Comparison of ENCODE assay signal across 8 cellular contexts in genomic region chr11:103035656-103036434, GRCh38. TPM values are rescaled to one million over a fixed set of nuclear protein-coding genes. Genes with fewer than 3 reads are reported as not detected.
DNase-seq lines count a peak whose midpoint lies in the region; ATAC-seq, FAIRE-seq and TF ChIP-seq lines count a peak whose summit lies in the region.

No MANE protein-coding gene starts in this region.

- TF ChIP-seq POLR2A in GM12878 (IDR thresholded peaks at IDR 0.05; ENCODE audit: low read depth, low read length): no peak

- CTCF ChIA-PET in GM12878 (lab: Yijun Ruan, JAX): interaction anchor here (0.6 to 4.1 kb wide), 30 partner anchors 9 to 567 kb away, joined by 3 to 35 read pairs (median 4); partner anchors contain the start of genes DCUN1D5 and DYNC2H1

- no peaks in the 10 kb centered on the region for H3K79me2 ChIP-seq in ACC112 (ENCODE audit: control insufficient read depth, insufficient read depth, low read length, unreplicated experiment)
- no peaks in the 10 kb centered on the region for H3K79me2 ChIP-seq in GM12878 (ENCODE audit: control insufficient read depth, insufficient read depth, low read length)

- intact Hi-C loops in GM12878 (cut with micrococcal nuclease; ENCODE audit: unreplicated experiment): loop anchor here (1.0 kb wide), 1 partner anchor 19 kb away; no protein-coding TSS in a partner anchor

- no peak overlapping the region for H3K4me3 Mint-ChIP-seq in stimulated activated naive B cell treated with anti-CD40 and anti-IgM and Interleukin-4, amounts not matched to agents 10 μg/mL and 1 μg/mL and 100 μg/mL, for 72 hours

- H3K27ac Mint-ChIP-seq in stimulated activated naive B cell treated with anti-CD40 and anti-IgM and Interleukin-4, amounts not matched to agents 10 μg/mL and 1 μg/mL and 100 μg/mL, for 72 hours: peak overlapping the region; percentile 75

- in situ Hi-C loops in SK-MEL-5 (cut with HindIII; ENCODE audit: low pct_unique_long_range_greater_than_20kb, low sequenced_read_pairs): no loop called here
- in situ Hi-C loops in GM12878 (cut with MboI): no loop called here

- H3K4me2 ChIP-seq in GM12878 (ENCODE audit: control insufficient read depth, insufficient read depth): peak overlapping the region; percentile 2; the same call in 1 of the 2 replicates

- peak overlapping the region; percentile 50 for H3K27ac ChIP-seq in ACC112 (ENCODE audit: low read depth, low read length)
- H3K27ac ChIP-seq in GM12878 (ENCODE audit: control insufficient read depth, insufficient read depth): no peak overlapping the region

- H2AFZ ChIP-seq in ACC112 (ENCODE audit: low read length, unreplicated experiment) (peak overlapping the region; percentile 81), GM12878 (ENCODE audit: control insufficient read depth, low read depth, low read length) (peak overlapping the region; percentile 59)

- H3K9me3 Mint-ChIP-seq in stimulated activated naive B cell treated with anti-CD40 and anti-IgM and Interleukin-4, amounts not matched to agents 10 μg/mL and 1 μg/mL and 100 μg/mL, for 72 hours: no peaks in the 10 kb centered on the region

- ATAC-seq in HG02571 (IDR thresholded peaks at IDR 0.05; ENCODE audit: unreplicated experiment): peak; percentile 98
- peak; percentile 95 for ATAC-seq in GM12878
- ATAC-seq in stimulated activated naive B cell treated with anti-CD40 and anti-IgM and Interleukin-4, amounts not matched to agents 10 μg/mL and 1 μg/mL and 100 μg/mL, for 72 hours (replicated peaks): peak; percentile 82 to 90

- RAD21 ChIA-PET in GM12878 (lab: Charles Lee; ENCODE audit: unreplicated experiment): interaction anchor here (0.6 to 2.8 kb wide), 12 partner anchors 17 to 756 kb away, joined by 3 to 21 read pairs (median 4); partner anchors contain the start of genes DCUN1D5 and DYNC2H1

- peaks cover 6 to 7% of the 10 kb centered on the region in 2 donors for H3K4me1 Mint-ChIP-seq in stimulated activated naive B cell treated with anti-CD40 and anti-IgM and Interleukin-4, amounts not matched to agents 10 μg/mL and 1 μg/mL and 100 μg/mL, for 72 hours

- H3K4me1 ChIP-seq in ACC112 (ENCODE audit: control insufficient read depth, insufficient read depth, low read length, unreplicated experiment) (peaks cover 9% of the 10 kb centered on the region), GM12878 (ENCODE audit: control insufficient read depth, insufficient read depth, low read length) (no peaks in the 10 kb centered on the region)

- H3K27me3 ChIP-seq in ACC112 (ENCODE audit: insufficient read depth, low read length): no peaks in the 10 kb centered on the region
- no peaks in the 10 kb centered on the region for H3K27me3 ChIP-seq in MG63
- H3K27me3 ChIP-seq in GM12878 (replicated peaks in 1 of 2; ENCODE audit: control insufficient read depth in 2 of 2, insufficient read depth in 2 of 2, low read length in 1 of 2): no peaks in the 10 kb centered on the region

- 13% methylated on average over 4 of the region's 4 CpGs for WGBS in GM12878 (ENCODE audit: insufficient coverage, insufficient replicate concordance, low lambda C conversion rate, missing lambda C conversion rate)

- POLR2A ChIA-PET in GM12878 (lab: Charles Lee): interaction anchor here (0.7 to 1.0 kb wide), 3 partner anchors 56 to 110 kb away, joined by 3 read pairs; partner anchors contain the start of gene DCUN1D5

- no peaks in the 10 kb centered on the region for H3K27me3 Mint-ChIP-seq in stimulated activated naive B cell treated with anti-CD40 and anti-IgM and Interleukin-4, amounts not matched to agents 10 μg/mL and 1 μg/mL and 100 μg/mL, for 72 hours

- no TSS peak for BruUV-seq in GM12878 (replicated peaks; lab: Mats Ljungman, UMichigan)

- peak; percentile 38 for FAIRE-seq in GM12878 (lab: Jason Lieb, UNC)

- DNase-seq in MG63: peak; percentile 4
- peak; percentile 76 for DNase-seq in SK-MEL-5 (ENCODE audit: low read depth, low spot score)
- DNase-seq in GM12878 (ENCODE audit: low read depth, low spot score): peak; percentile 55
- DNase-seq in islet precursor cell: peak; percentile 53
- DNase-seq in stimulated activated naive B cell treated with anti-CD40 and anti-IgM and Interleukin-4, amounts not matched to agents 10 μg/mL and 1 μg/mL and 100 μg/mL, for 72 hours: peak; percentile 27

- no peaks in the 10 kb centered on the region for H3K36me3 Mint-ChIP-seq in stimulated activated naive B cell treated with anti-CD40 and anti-IgM and Interleukin-4, amounts not matched to agents 10 μg/mL and 1 μg/mL and 100 μg/mL, for 72 hours

- H3K4me3 ChIP-seq in ACC112 (ENCODE audit: low read depth, low read length) (no peak overlapping the region), MG63 (no peak overlapping the region), GM12878 (no peak overlapping the region)

- SMC1A ChIA-PET in GM12878 (lab: Charles Lee; ENCODE audit: uncharacterized antibody, unreplicated experiment): interaction anchor here (0.7 to 4.2 kb wide), 17 partner anchors 8 to 205 kb away, joined by 3 to 22 read pairs (median 6); partner anchors contain the start of gene DCUN1D5

- TF ChIP-seq CTCF in GM12873 (IDR thresholded peaks at IDR 0.05; ENCODE audit: insufficient read depth, low read depth, low read length, missing control alignments) (peak; percentile 63), GM12878 (IDR thresholded peaks at IDR 0.05 in 2 of 3, conservative IDR thresholded peaks at IDR 0.05 in 1 of 3; ENCODE audit: control insufficient read depth in 2 of 3, extremely low read depth in 1 of 3, insufficient read depth in 1 of 3, low read depth in 3 of 3, low read length in 3 of 3) (peak; percentile 61 to 67 (median 62))

- no peaks in the 10 kb centered on the region for H4K20me1 ChIP-seq in GM12878 (ENCODE audit: control insufficient read depth, insufficient read depth)

- TF ChIP-seq EP300 in GM12878 (IDR thresholded peaks at IDR 0.05; ENCODE audit: borderline replicate concordance in 1 of 2, control insufficient read depth in 1 of 2, low read depth in 2 of 2, low read length in 2 of 2): no peak

- no peak overlapping the region for H3K9ac ChIP-seq in GM12878 (ENCODE audit: control insufficient read depth, insufficient read depth, low read length)

- H3K9me3 ChIP-seq in MG63 (no peaks in the 10 kb centered on the region), GM12878 (replicated peaks; ENCODE audit: control insufficient read depth, insufficient read depth, low read length) (no peaks in the 10 kb centered on the region)

- no peaks in the 10 kb centered on the region for H3K36me3 ChIP-seq in ACC112 (ENCODE audit: insufficient read depth, low read length)
- H3K36me3 ChIP-seq in MG63: no peaks in the 10 kb centered on the region
- no peaks in the 10 kb centered on the region for H3K36me3 ChIP-seq in GM12878 (ENCODE audit: control insufficient read depth in 2 of 2, insufficient read depth in 2 of 2, low read length in 1 of 2)

- peak; percentile 64 for TF ChIP-seq RAD21 in GM12878 (IDR thresholded peaks at IDR 0.05; ENCODE audit: insufficient read depth, low read depth, low read length)

TF ChIP-seq in GM12878, 131 proteins besides CTCF, POLR2A, EP300 and RAD21 (continues in another document):
- TF ChIP-seq TCF7 (IDR thresholded peaks at IDR 0.05; ENCODE audit: borderline replicate concordance) (no peak), ELK1 (IDR thresholded peaks at IDR 0.05; ENCODE audit: low read depth, low read length) (0 out of 2 replicates have a peak, but pooled peaks have one; percentile 44), KLF5 (IDR thresholded peaks at IDR 0.05; ENCODE audit: partially characterized antibody) (no peak), CREB1 (IDR thresholded peaks at IDR 0.05; ENCODE audit: low read depth) (peak; percentile 39; the same call in 1 of the 2 replicates)

RNA-seq across cellular contexts. Expression of gene DCUN1D5, which starts 56.1 kb away (rescaled TPM):
- total RNA-seq in MG63 (2014; rRNA removed; shearing (Covaris generic); ENCODE audit: low replicate concordance): 167 and 222 TPM in 2 replicates
- 54.2 and 64.4 TPM in 2 replicates for total RNA-seq in SK-MEL-5 (2014; rRNA removed; shearing (Covaris generic))
- 63.7 and 66.3 TPM in 2 replicates for polyA plus RNA-seq in SK-MEL-5 (2015; cell fraction: cytosol; rRNA removed)
- 10.6 and 24.0 TPM in 2 replicates for polyA plus RNA-seq in SK-MEL-5 (2015; cell fraction: nucleus; rRNA removed)
- total RNA-seq in GM12878 (2013; cell fraction: nucleolus; rRNA removed): 54.9 and 60.0 TPM in 2 replicates
- total RNA-seq in GM12878 (2014; rRNA removed) (70.0 and 76.2 TPM in 2 replicates), GM12878 (2014; rRNA removed; fragmentation: Illumina TruSeq; extraction: Trizol) (55.2 and 55.3 TPM in 2 replicates), GM12878 (2021) (43.4 and 47.5 TPM in 2 replicates)
- 30.9 TPM for polyA plus RNA-seq in GM12878 (2011; ENCODE audit: low read depth)
- polyA plus RNA-seq in GM12878 (2011; rRNA removed) (65.9 and 106 TPM in 2 replicates), GM12878 (2014; fragmentation: Illumina TruSeq; extraction: Trizol) (37.5 and 42.0 TPM in 2 replicates), GM12878 (2014; fragmentation: Nextera tagmentation; extraction: Ambion mirVana) (10 to 100 TPM; 20.4 to 42.8 TPM), GM12878 (2014; rRNA removed) (70.5 and 74.6 TPM in 2 replicates), GM12878 (2016; fragmentation: Nextera tagmentation; extraction: Ambion mirVana) (10 to 100 TPM; 82.3 to 87.0 TPM)
- polyA plus RNA-seq in GM12878 (2011; cell fraction: cytosol; rRNA removed): 39.6 and 42.2 TPM in 2 replicates
- polyA plus RNA-seq in GM12878 (2011; cell fraction: nucleus; rRNA removed): 30.3 TPM in 2 replicates
- 44.5 and 47.3 TPM in 2 replicates for polyA plus RNA-seq in GM12878 (2012)
- 11.9 and 19.5 TPM in 2 replicates for polyA minus RNA-seq in GM12878 (2011; rRNA and poly(A)+ RNA removed)
- polyA minus RNA-seq in GM12878 (2011; cell fraction: cytosol; rRNA and poly(A)+ RNA removed): 16.2 and 19.9 TPM in 2 replicates
- 21.4 and 34.0 TPM in 2 replicates for polyA minus RNA-seq in GM12878 (2011; cell fraction: nucleus; rRNA and poly(A)+ RNA removed)

Comparison
In these comparisons a context has a peak if more than half of its experiments do, and no peak if none do; other contexts are left out.
1. DNase-seq: peak in every context shown above with its lines; median percentile 76 in SK-MEL-5; 55 in GM12878; 53 in islet precursor cell; 27 in stimulated activated naive B cell treated with anti-CD40 and anti-IgM and Interleukin-4, amounts not matched to agents 10 μg/mL and 1 μg/mL and 100 μg/mL, for 72 hours; 4 in MG63.